In genomic region chr4:5028480-5028879, GRCh38 we compare ENCODE assay signal across 8 cellular contexts. TPM values are rescaled to one million over a fixed set of nuclear protein-coding genes. Genes with fewer than 3 reads are reported as not detected.
"Had no signal": no experiment of that assay in that cellular context is flagged by ENCODE, and none has a peak within 500 bp of the region (broad histone marks: within the 10 kb centered on the region; RNA-seq: fewer than 3 reads in every experiment).

No MANE protein-coding gene starts in this region.

- H3K9ac ChIP-seq: KMS-11 had no signal

- DNase-seq: IMR-90, KBM-7, KG1 had no signal

- FAIRE-seq: HTR-8/SVneo had no signal

- H3K4me2 ChIP-seq: KMS-11 had no signal

- H3K27ac ChIP-seq: HL-60, KMS-11 had no signal

RNA-seq across cellular contexts. Expression of gene CYTL1, which starts 9.2 kb away (rescaled TPM):
- total RNA-seq: HT-29 had no signal
- polyA plus RNA-seq: IgD-negative memory B cell had no signal

RNA-seq across cellular contexts. Expression of gene STK32B, which starts 22.8 kb away (rescaled TPM):
- total RNA-seq: HT-29 had no signal
- polyA plus RNA-seq: IgD-negative memory B cell had no signal
